8 cellular contexts compared by ENCODE assay signal in the genomic region with DNA sequence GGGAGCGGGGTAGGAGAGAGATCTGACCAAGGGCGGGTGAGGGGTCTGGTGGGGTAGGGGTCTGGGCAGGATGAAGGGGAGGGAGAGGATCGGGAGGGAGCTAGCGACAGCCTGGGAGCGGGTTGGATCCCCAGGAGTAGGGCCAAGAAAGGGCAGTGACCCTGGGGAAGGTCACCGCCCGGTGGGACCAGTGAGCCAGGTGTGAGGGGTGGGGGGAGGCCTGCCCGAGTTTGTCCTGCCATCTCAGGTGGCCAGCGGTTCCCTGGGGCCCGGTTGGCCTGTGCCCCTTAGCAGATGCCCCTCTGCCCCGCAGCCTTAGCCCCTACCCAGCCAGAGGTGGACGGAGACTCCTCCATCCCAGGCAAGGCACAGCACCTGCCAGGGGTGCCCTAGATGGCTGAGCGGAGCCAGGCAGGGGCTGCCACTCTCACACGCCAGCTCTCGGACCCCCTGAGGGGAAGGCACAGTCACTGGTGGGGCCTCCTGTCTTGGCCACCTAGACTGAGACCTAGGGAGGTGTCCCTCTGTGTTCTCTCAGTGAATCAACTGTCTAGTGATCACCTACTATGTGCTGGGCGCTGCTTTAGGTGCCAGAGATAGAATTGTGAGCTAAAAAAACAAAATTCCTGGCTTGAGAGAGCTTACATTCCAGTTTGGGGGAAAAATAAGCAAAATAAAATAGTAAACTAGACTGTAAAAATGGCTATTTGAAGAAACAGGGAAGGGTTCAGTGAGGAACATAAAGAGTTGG. TPM values are rescaled to one million over a fixed set of nuclear protein-coding genes. Genes with fewer than 3 reads are reported as not detected.
DNase-seq lines count a peak whose midpoint lies in the region; ATAC-seq, FAIRE-seq and TF ChIP-seq lines count a peak whose summit lies in the region.

No MANE protein-coding gene starts in this region.

- intact Hi-C loops in HepG2 (cut with micrococcal nuclease; ENCODE audit: unreplicated experiment): no loop called here

- H3K9me3 ChIP-seq in HepG2 (ENCODE audit: low read length): no peaks in the 10 kb centered on the region

- H3K4me2 ChIP-seq in HepG2 (ENCODE audit: low read depth, low read length): peak overlapping the region; percentile 47; the same call in 1 of the 2 replicates

- H3K36me3 Mint-ChIP-seq in activated T-cell treated with anti-CD3 and anti-CD28 coated beads, Interleukin-2, amount 50 U/mL, for 24 hours (ENCODE audit: low read depth): no peaks in the 10 kb centered on the region
- peaks cover 4% of the 10 kb centered on the region for H3K36me3 Mint-ChIP-seq in type B pancreatic cell

- H3K36me3 ChIP-seq in bronchial epithelial cell (ENCODE audit: control insufficient read depth, insufficient read depth, low read length) (no peaks in the 10 kb centered on the region), HepG2 (replicated peaks in 1 of 2; ENCODE audit: control insufficient read depth in 1 of 2, insufficient read depth in 2 of 2, low read length in 2 of 2) (no peaks in the 10 kb centered on the region)

- POLR2A ChIA-PET in HepG2 (lab: Yijun Ruan, JAX): no interaction called here

- no peak overlapping the region for H3K27ac ChIP-seq in HepG2 (ENCODE audit: extremely low read length, insufficient read depth, low read length)

- ATAC-seq in HepG2 (peak; percentile 11), HG02973 (IDR thresholded peaks at IDR 0.05; ENCODE audit: unreplicated experiment) (no peak), HG02938 (IDR thresholded peaks at IDR 0.05; ENCODE audit: unreplicated experiment) (no peak)

- WGBS in HepG2 (ENCODE audit: low lambda C conversion rate): 47% methylated on average over 6 of the region's 16 CpGs

- H3K9me3 Mint-ChIP-seq in activated T-cell treated with anti-CD3 and anti-CD28 coated beads, Interleukin-2, amount 50 U/mL, for 24 hours: no peaks in the 10 kb centered on the region
- no peaks in the 10 kb centered on the region for H3K9me3 Mint-ChIP-seq in type B pancreatic cell

- CTCF ChIA-PET in HepG2 (lab: Yijun Ruan, JAX; ENCODE audit: low intra/inter-chr PET ratio, low total read pairs): no interaction called here

- no TSS peak for BruUV-seq in HepG2 (replicated peaks; lab: Mats Ljungman, UMichigan)

- in situ Hi-C loops in HepG2 (cut with HindIII; ENCODE audit: extremely low pct_ligation_motif_present, low pct_unique_long_range_greater_than_20kb): no loop called here

- TF ChIP-seq RAD21 in HepG2 (CRISPR knock-in tag; IDR thresholded peaks at IDR 0.05): no peak

- peak overlapping the region; percentile 43 for H3K4me3 Mint-ChIP-seq in activated T-cell treated with anti-CD3 and anti-CD28 coated beads, Interleukin-2, amount 50 U/mL, for 24 hours
- H3K4me3 Mint-ChIP-seq in type B pancreatic cell: peak overlapping the region; percentile 70

- H3K9ac ChIP-seq in HepG2 (ENCODE audit: insufficient read depth, low read depth, low read length): no peak overlapping the region

- peaks cover 25% of the 10 kb centered on the region for H3K27me3 Mint-ChIP-seq in activated T-cell treated with anti-CD3 and anti-CD28 coated beads, Interleukin-2, amount 50 U/mL, for 24 hours
- H3K27me3 Mint-ChIP-seq in type B pancreatic cell: no peaks in the 10 kb centered on the region

- H3K79me2 ChIP-seq in HepG2 (ENCODE audit: insufficient read depth, low read length): no peaks in the 10 kb centered on the region

- no peak for TF ChIP-seq POLR2A in HepG2 (IDR thresholded peaks at IDR 0.05; ENCODE audit: insufficient read depth in 1 of 2, low read depth in 2 of 2, low read length in 2 of 2)

- H3K27me3 ChIP-seq in bronchial epithelial cell (ENCODE audit: control insufficient read depth, insufficient read depth, low read length): no peaks in the 10 kb centered on the region
- H3K27me3 ChIP-seq in HepG2 (ENCODE audit: control insufficient read depth in 1 of 2, insufficient read depth in 2 of 2, low read length in 2 of 2): peaks cover 0 to 20% of the 10 kb centered on the region in 2 experiments

- H4K20me1 ChIP-seq in HepG2 (ENCODE audit: insufficient read depth, low read length): no peaks in the 10 kb centered on the region

- TF ChIP-seq CTCF in bronchial epithelial cell (IDR thresholded peaks at IDR 0.05; ENCODE audit: insufficient read depth, low read length, severe bottlenecking): no peak
- no peak for TF ChIP-seq CTCF in HepG2 (CRISPR knock-in tag; IDR thresholded peaks at IDR 0.05)
- TF ChIP-seq CTCF in type B pancreatic cell (conservative IDR thresholded peaks at IDR 0.05): peak; percentile 26

- no peak for DNase-seq in activated T-cell treated with anti-CD3 and anti-CD28 coated beads, Interleukin-2, amount 50 U/mL, for 24 hours
- no peak for DNase-seq in activated T-cell treated with anti-CD3 and anti-CD28 coated beads for 4 hours
- no peak for DNase-seq in bronchial epithelial cell (ENCODE audit: low read depth)
- DNase-seq in HepG2 (ENCODE audit: low spot score): no peak
- DNase-seq in type B pancreatic cell (ENCODE audit: extremely low spot score, unreplicated experiment): no peak
- DNase-seq in NCI-H446 treated with DMSO at 0.1 percent for 48 hours (lab: John Stamatoyannopoulos, UW): no peak

- H3K4me1 ChIP-seq in HepG2 (ENCODE audit: insufficient read depth, low read length): peaks cover 25% of the 10 kb centered on the region

- H3K4me1 Mint-ChIP-seq in activated T-cell treated with anti-CD3 and anti-CD28 coated beads, Interleukin-2, amount 50 U/mL, for 24 hours (ENCODE audit: low read depth): peaks cover 17% of the 10 kb centered on the region
- peaks cover 34% of the 10 kb centered on the region for H3K4me1 Mint-ChIP-seq in type B pancreatic cell (ENCODE audit: unreplicated experiment)

- no peak overlapping the region for H2AFZ ChIP-seq in HepG2 (ENCODE audit: low read length)

- TF ChIP-seq EP300 in HepG2 (IDR thresholded peaks at IDR 0.05; ENCODE audit: low read depth in 2 of 2, low read length in 2 of 2): no peak
- TF ChIP-seq EP300 in HepG2 (CRISPR knock-in tag; IDR thresholded peaks at IDR 0.05; ENCODE audit: borderline replicate concordance): no peak

- H3K4me3 ChIP-seq in bronchial epithelial cell (ENCODE audit: low read depth, low read length): peak overlapping the region; percentile 48
- no peak overlapping the region; a peak in 1 of 6 replicates for H3K4me3 ChIP-seq in HepG2 (replicated peaks in 1 of 3; ENCODE audit: insufficient read depth in 1 of 3, low read depth in 2 of 3, low read length in 3 of 3)

- no peak overlapping the region for H3K27ac Mint-ChIP-seq in activated T-cell treated with anti-CD3 and anti-CD28 coated beads, Interleukin-2, amount 50 U/mL, for 24 hours
- H3K27ac Mint-ChIP-seq in type B pancreatic cell: peak overlapping the region; percentile 79

- FAIRE-seq in bronchial epithelial cell (lab: Jason Lieb, UNC) (no peak), HepG2 (lab: Jason Lieb, UNC) (no peak)

TF ChIP-seq in HepG2, 621 proteins besides CTCF, POLR2A, EP300 and RAD21:
- TF ChIP-seq ZNF292 (CRISPR knock-in tag; IDR thresholded peaks at IDR 0.05; ENCODE audit: borderline replicate concordance, low read depth) (no peak), ZNF790 (CRISPR knock-in tag; IDR thresholded peaks at IDR 0.05; ENCODE audit: borderline replicate concordance) (no peak), ZKSCAN1 (IDR thresholded peaks at IDR 0.05; ENCODE audit: low read length) (peak; percentile 54; the same call in 1 of the 2 replicates), ZBTB42 (CRISPR knock-in tag; IDR thresholded peaks at IDR 0.05) (no peak), HIC2 (CRISPR knock-in tag; IDR thresholded peaks at IDR 0.05; ENCODE audit: low read depth) (no peak), KDM5A (IDR thresholded peaks at IDR 0.05; ENCODE audit: borderline replicate concordance, low read length) (no peak), U2AF1 (optimal IDR thresholded peaks at IDR 0.05; ENCODE audit: low read depth, low read length) (no peak), THYN1 (CRISPR knock-in tag; IDR thresholded peaks at IDR 0.05; ENCODE audit: borderline replicate concordance, low read depth) (no peak)
TF ChIP-seq in HepG2: peak in this region for 1.

RNA-seq across cellular contexts. Expression of gene TTC7B, which starts 0.6 kb away (rescaled TPM):
- total RNA-seq in bronchial epithelial cell: 2.9 and 7.2 TPM in 2 replicates
- 1.3 and 2.4 TPM in 2 replicates for total RNA-seq in HepG2 (2016; rRNA removed; fragmentation: Illumina TruSeq; extraction: Trizol)
- total RNA-seq in HepG2 (2016; cell fraction: cytosol; rRNA removed; fragmentation: Illumina TruSeq; extraction: Trizol; ENCODE audit: low read depth): 2.6 and 3.2 TPM in 2 replicates
- 2.0 TPM in 2 replicates for total RNA-seq in HepG2 (2016; cell fraction: insoluble cytoplasmic fraction; rRNA removed; fragmentation: Illumina TruSeq; extraction: Trizol)
- 7.9 and 8.4 TPM in 2 replicates for total RNA-seq in HepG2 (2016; cell fraction: membrane; rRNA removed; fragmentation: Illumina TruSeq; extraction: Trizol)
- total RNA-seq in HepG2 (2016; cell fraction: nucleus; rRNA removed; fragmentation: Illumina TruSeq; extraction: Trizol): 1.1 and 2.2 TPM in 2 replicates
- polyA plus RNA-seq in HepG2 (2011; rRNA removed): 3.2 and 4.5 TPM in 2 replicates
- polyA plus RNA-seq in HepG2 (2011; cell fraction: cytosol; rRNA removed): 2.5 and 3.9 TPM in 2 replicates
- polyA plus RNA-seq in HepG2 (2011; cell fraction: nucleus; rRNA removed): 2.6 and 2.8 TPM in 2 replicates
- polyA plus RNA-seq in HepG2 (2012): 3.0 and 5.4 TPM in 2 replicates
- polyA plus RNA-seq in HepG2 (2016; cell fraction: cytosol; fragmentation: Illumina TruSeq; extraction: Trizol; ENCODE audit: low read depth): 4.6 and 7.5 TPM in 2 replicates
- polyA plus RNA-seq in HepG2 (2016; cell fraction: insoluble cytoplasmic fraction; fragmentation: Illumina TruSeq; extraction: Trizol; ENCODE audit: low read depth): 3.9 and 4.3 TPM in 2 replicates
- 8.4 and 12.0 TPM in 2 replicates for polyA plus RNA-seq in HepG2 (2016; cell fraction: membrane; fragmentation: Illumina TruSeq; extraction: Trizol; ENCODE audit: low read depth)
- polyA plus RNA-seq in HepG2 (2016; cell fraction: nucleus; fragmentation: Illumina TruSeq; extraction: Trizol; ENCODE audit: insufficient read depth, low read depth): 3.6 and 5.4 TPM in 2 replicates
- polyA minus RNA-seq in HepG2 (2011; rRNA and poly(A)+ RNA removed; ENCODE audit: low replicate concordance): 6.2 and 22.2 TPM in 2 replicates
- polyA minus RNA-seq in HepG2 (2011; cell fraction: cytosol; rRNA and poly(A)+ RNA removed): 4.2 and 9.8 TPM in 2 replicates
- polyA minus RNA-seq in HepG2 (2011; cell fraction: nucleus; rRNA and poly(A)+ RNA removed): 1.8 and 3.2 TPM in 2 replicates
- 27.4 and 40.4 TPM in 2 replicates for total RNA-seq in type B pancreatic cell (ENCODE audit: low replicate concordance)
